ENCODE assay signal across 1 cellular context in the genomic region with DNA sequence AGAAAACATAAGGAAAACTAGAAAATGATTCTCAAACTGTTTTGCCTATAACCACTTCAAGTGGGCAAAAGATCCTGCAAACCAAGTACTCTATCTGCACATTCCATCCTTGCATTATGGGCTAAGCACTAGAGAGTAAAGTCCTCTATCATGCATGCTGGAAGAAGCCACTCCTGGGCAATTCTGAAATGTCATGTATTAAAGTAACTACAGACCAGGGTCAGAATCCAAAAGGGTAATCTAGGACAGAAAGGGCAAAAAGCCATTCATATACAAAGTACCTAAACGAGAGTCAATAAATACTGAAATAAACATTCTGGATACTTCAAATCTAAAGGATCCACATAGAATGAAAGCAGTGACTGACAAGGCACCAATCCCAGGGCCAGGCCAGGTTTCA.
TF ChIP-seq lines count a peak whose summit lies in the region.

No MANE protein-coding gene starts in this region.

TF ChIP-seq in HepG2, 621 proteins besides CTCF, POLR2A, EP300 and RAD21:
- TF ChIP-seq HNF4A (CRISPR knock-in tag; IDR thresholded peaks at IDR 0.05): peak; percentile 17; the same call in 1 of the 2 replicates
- TF ChIP-seq SOX6 (IDR thresholded peaks at IDR 0.05): no peak
- TF ChIP-seq SOX6 (CRISPR knock-in tag; IDR thresholded peaks at IDR 0.05): no peak
